Comparison of ENCODE assay signal across 22 cellular contexts in the genomic region with DNA sequence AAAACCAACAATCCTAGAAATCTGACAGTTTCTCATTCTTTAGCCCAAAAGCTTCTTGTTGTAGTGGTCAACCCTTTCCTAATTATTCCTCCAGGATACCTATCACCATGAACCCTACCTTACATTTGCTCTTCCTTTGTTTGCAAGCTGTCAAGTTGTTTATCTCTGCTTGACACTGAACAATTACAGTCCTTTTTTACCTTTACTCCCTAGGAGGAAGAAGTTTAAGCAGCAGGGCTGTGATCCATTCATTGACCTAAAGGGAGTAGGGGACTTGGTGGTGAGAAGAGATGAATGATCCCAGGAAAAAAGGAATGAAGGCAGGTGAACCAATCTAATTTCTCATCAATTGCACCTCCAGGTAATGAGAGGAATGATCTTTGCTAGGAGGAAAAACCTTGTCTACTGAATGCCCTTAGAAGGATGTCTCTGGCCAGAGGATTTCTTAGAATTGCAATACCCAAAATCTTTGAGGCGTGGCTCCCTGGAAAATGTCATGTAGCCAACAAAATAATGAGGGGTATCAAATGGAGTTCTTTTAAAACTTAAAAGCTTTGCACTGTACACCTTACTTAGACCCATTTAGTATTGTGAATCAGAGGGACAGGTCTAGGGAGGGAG. TPM values are rescaled to one million over a fixed set of nuclear protein-coding genes. Genes with fewer than 3 reads are reported as not detected.
A peak's percentile ranks its signal among the peaks of the same experiment; 100 is the strongest.
DNase-seq lines count a peak whose midpoint lies in the region; ATAC-seq and TF ChIP-seq lines count a peak whose summit lies in the region.
"Had no signal": no experiment of that assay in that cellular context is flagged by ENCODE, and none has a peak within 500 bp of the region (broad histone marks: within the 10 kb centered on the region; RNA-seq: fewer than 3 reads in every experiment).

No MANE protein-coding gene starts in this region.

- H3K4me1 ChIP-seq in CD8-positive, alpha-beta memory T cell (ENCODE audit: insufficient read depth, low read length): no peaks in the 10 kb centered on the region
- H3K4me1 ChIP-seq in OCI-LY7 (ENCODE audit: insufficient read depth, low read length, poor library complexity, severe bottlenecking): no peaks in the 10 kb centered on the region

- H3K4me1 Mint-ChIP-seq in activated CD4-positive, alpha-beta T cell treated with anti-CD3 and anti-CD28 coated beads, Interleukin-2, amount 10 ng/mL, durations not matched to agents 7 days and 5 days: peaks cover 33% of the 10 kb centered on the region
- peaks cover 10 to 21% (median 11%) of the 10 kb centered on the region in 3 donors for H3K4me1 Mint-ChIP-seq in CD8-positive, alpha-beta memory T cell
- H3K4me1 Mint-ChIP-seq in T-helper 17 cell: peaks cover 18% of the 10 kb centered on the region
- H3K4me1 Mint-ChIP-seq in CD14-positive monocyte: peaks cover 7% of the 10 kb centered on the region

- peak overlapping the region; percentile 52 for H3K27ac ChIP-seq in CD8-positive, alpha-beta memory T cell (ENCODE audit: low read depth, low read length)
- H3K27ac ChIP-seq in OCI-LY7 (ENCODE audit: low read depth, low read length, poor library complexity, severe bottlenecking): no peak overlapping the region
- H3K27ac ChIP-seq: A549, SJCRH30 had no signal

- H3K79me2 ChIP-seq in OCI-LY7 (ENCODE audit: insufficient read depth, low read depth, low read length): no peaks in the 10 kb centered on the region

- H3K9me3 Mint-ChIP-seq in activated CD4-positive, alpha-beta T cell treated with anti-CD3 and anti-CD28 coated beads, Interleukin-2, amount 10 ng/mL, durations not matched to agents 7 days and 5 days: peaks cover 4% of the 10 kb centered on the region
- no peaks in the 10 kb centered on the region for H3K9me3 Mint-ChIP-seq in CD8-positive, alpha-beta memory T cell
- peaks cover 0 to 2% (median 0%) of the 10 kb centered on the region in 7 donors for H3K9me3 Mint-ChIP-seq in CD14-positive monocyte
- H3K9me3 Mint-ChIP-seq: HFFc6 had no signal

- H3K4me3 ChIP-seq in CD8-positive, alpha-beta memory T cell (ENCODE audit: low read length): no peak overlapping the region
- no peak overlapping the region for H3K4me3 ChIP-seq in OCI-LY7 (ENCODE audit: low read depth, low read length, poor library complexity, severe bottlenecking)
- H3K4me3 ChIP-seq: A549, SJCRH30 had no signal

- no peak overlapping the region for H3K4me2 ChIP-seq in OCI-LY7 (ENCODE audit: low read length)
- H3K4me2 ChIP-seq: A549 had no signal

- CTCF ChIA-PET in activated CD4-positive, alpha-beta T cell treated with anti-CD3 and anti-CD28 coated beads, Interleukin-2, amount 10 ng/mL, durations not matched to agents 7 days and 5 days (lab: Charles Lee): no interaction called here
- CTCF ChIA-PET in CD8-positive, alpha-beta memory T cell (lab: Charles Lee): no interaction called here
- CTCF ChIA-PET in OCI-LY7 (lab: Charles Lee; ENCODE audit: unreplicated experiment): no interaction called here

- POLR2A ChIA-PET in activated CD4-positive, alpha-beta T cell treated with anti-CD3 and anti-CD28 coated beads, Interleukin-2, amount 10 ng/mL, durations not matched to agents 7 days and 5 days (lab: Charles Lee): no interaction called here
- POLR2A ChIA-PET in CD8-positive, alpha-beta memory T cell (lab: Charles Lee): interaction anchor here (0.5 kb wide), 1 partner anchor 40 kb away, joined by 5 read pairs; no protein-coding TSS in a partner anchor
- POLR2A ChIA-PET in OCI-LY7 (lab: Charles Lee): interaction anchor here (0.5 to 0.8 kb wide), 6 partner anchors 42 to 1091 kb away, joined by 3 to 5 read pairs (median 3); no protein-coding TSS in a partner anchor

- no peak for TF ChIP-seq CTCF in CD14-positive monocyte (IDR thresholded peaks at IDR 0.05)
- TF ChIP-seq CTCF in OCI-LY7 (conservative IDR thresholded peaks at IDR 0.05; ENCODE audit: low read length): no peak

- DNase-seq in activated CD4-positive, alpha-beta T cell treated with anti-CD3 and anti-CD28 coated beads, Interleukin-2, amount 10 ng/mL, durations not matched to agents 7 days and 5 days: no peak
- DNase-seq in activated CD4-positive, alpha-beta T cell treated with anti-CD3 and anti-CD28 coated beads for 48 hours: no peak
- DNase-seq in CD8-positive, alpha-beta memory T cell: no peak
- DNase-seq in T-helper 17 cell (no peak), erythroblast (lab: John Stamatoyannopoulos, UW) (peak; percentile 39 to 67), CD14-positive monocyte (ENCODE audit: low spot score) (no peak), nucleus accumbens (lab: John Stamatoyannopoulos, UW) (no peak), OCI-LY7 (ENCODE audit: low spot score) (no peak)
- DNase-seq: COR-L47, DMS 273 treated with DMSO at 0.1 percent for 48 hours, DMS79 treated with DMSO at 0.1 percent for 48 hours, H7, HFFc6, NCI-H1092, NCI-H1436, NCI-H187 treated with DMSO at 0.1 percent for 48 hours, NCI-H510A treated with DMSO at 0.1 percent for 48 hours, NCI-H82, SJCRH30 had no signal

- peak overlapping the region; percentile 54 for H3K27ac Mint-ChIP-seq in activated CD4-positive, alpha-beta T cell treated with anti-CD3 and anti-CD28 coated beads, Interleukin-2, amount 10 ng/mL, durations not matched to agents 7 days and 5 days
- peak overlapping the region in 1 of 8 donors; percentile 11 for H3K27ac Mint-ChIP-seq in CD8-positive, alpha-beta memory T cell
- H3K27ac Mint-ChIP-seq in T-helper 17 cell (peak overlapping the region; percentile 53), CD14-positive monocyte (no peak overlapping the region)
- H3K27ac Mint-ChIP-seq: B cell, HFFc6 had no signal

- no peaks in the 10 kb centered on the region for H3K27me3 Mint-ChIP-seq in activated CD4-positive, alpha-beta T cell treated with anti-CD3 and anti-CD28 coated beads, Interleukin-2, amount 10 ng/mL, durations not matched to agents 7 days and 5 days
- no peaks in the 10 kb centered on the region for H3K27me3 Mint-ChIP-seq in CD8-positive, alpha-beta memory T cell
- no peaks in the 10 kb centered on the region for H3K27me3 Mint-ChIP-seq in T-helper 17 cell
- peaks cover 0 to 2% (median 0%) of the 10 kb centered on the region in 3 donors for H3K27me3 Mint-ChIP-seq in CD14-positive monocyte (ENCODE audit: low read depth in 3 of 3)
- H3K27me3 Mint-ChIP-seq: B cell had no signal

- intact Hi-C loops in CD14-positive monocyte (cut with micrococcal nuclease): no loop called here
- intact Hi-C loops in OCI-LY7 (cut with micrococcal nuclease; ENCODE audit: unreplicated experiment): no loop called here

- H3K27me3 ChIP-seq in CD8-positive, alpha-beta memory T cell (ENCODE audit: insufficient read depth, low read length, poor library complexity, severe bottlenecking): no peaks in the 10 kb centered on the region
- H3K27me3 ChIP-seq: SJCRH30 had no signal

- ATAC-seq in T-helper 17 cell: no peak
- ATAC-seq: A549, HepG2 had no signal

- no peaks in the 10 kb centered on the region for H3K9me3 ChIP-seq in CD8-positive, alpha-beta memory T cell (ENCODE audit: low read length)
- no peaks in the 10 kb centered on the region for H3K9me3 ChIP-seq in T-helper 17 cell (ENCODE audit: control insufficient read depth, low read length, poor library complexity, severe bottlenecking)
- H3K9me3 ChIP-seq in OCI-LY7 (ENCODE audit: low read length): no peaks in the 10 kb centered on the region
- H3K9me3 ChIP-seq: A549, SJCRH30 had no signal

- no peak for TF ChIP-seq POLR2A in erythroblast (IDR thresholded peaks at IDR 0.05; ENCODE audit: low read length)

- H3K36me3 ChIP-seq in CD8-positive, alpha-beta memory T cell (ENCODE audit: insufficient read depth, low read length): no peaks in the 10 kb centered on the region
- H3K36me3 ChIP-seq in OCI-LY7 (ENCODE audit: insufficient read depth, low read length): no peaks in the 10 kb centered on the region
- H3K36me3 ChIP-seq: SJCRH30 had no signal

- peaks cover 14% of the 10 kb centered on the region for H3K36me3 Mint-ChIP-seq in activated CD4-positive, alpha-beta T cell treated with anti-CD3 and anti-CD28 coated beads, Interleukin-2, amount 10 ng/mL, durations not matched to agents 7 days and 5 days (ENCODE audit: low read depth)
- peaks cover 9 to 10% (median 10%) of the 10 kb centered on the region in 3 donors for H3K36me3 Mint-ChIP-seq in CD8-positive, alpha-beta memory T cell
- H3K36me3 Mint-ChIP-seq in T-helper 17 cell (ENCODE audit: low read depth) (peaks cover 2% of the 10 kb centered on the region), CD14-positive monocyte (peaks cover 0 to 5% of the 10 kb centered on the region in 2 donors)

- H3K9me2 ChIP-seq in OCI-LY7 (ENCODE audit: insufficient read depth, low read length): no peaks in the 10 kb centered on the region

- no peaks in the 10 kb centered on the region for H4K20me1 ChIP-seq in OCI-LY7 (ENCODE audit: insufficient read depth, low read length)

- H2AFZ ChIP-seq in OCI-LY7 (ENCODE audit: low read length): no peak overlapping the region

- no peak overlapping the region for H3K4me3 Mint-ChIP-seq in activated CD4-positive, alpha-beta T cell treated with anti-CD3 and anti-CD28 coated beads, Interleukin-2, amount 10 ng/mL, durations not matched to agents 7 days and 5 days
- no peak overlapping the region for H3K4me3 Mint-ChIP-seq in CD8-positive, alpha-beta memory T cell
- H3K4me3 Mint-ChIP-seq in T-helper 17 cell (no peak overlapping the region), CD14-positive monocyte (no peak overlapping the region)
- H3K4me3 Mint-ChIP-seq: B cell, HFFc6 had no signal

- BruUV-seq in OCI-LY7 (replicated peaks; lab: Mats Ljungman, UMichigan): no TSS peak

RNA-seq across cellular contexts. Expression of a gene that starts 47.7 kb away (rescaled TPM):
- total RNA-seq in activated CD4-positive, alpha-beta T cell treated with anti-CD3 and anti-CD28 coated beads, Interleukin-2, amount 10 ng/mL, durations not matched to agents 7 days and 5 days: 1 to 10 TPM; 9.0 to 9.6 TPM
- total RNA-seq in CD8-positive, alpha-beta memory T cell: 10 to 100 TPM; 25.4 to 26.2 TPM
- 3.9 TPM for polyA plus RNA-seq in CD8-positive, alpha-beta memory T cell
- total RNA-seq in T-helper 17 cell (1 to 10 TPM; 5.3 to 6.6 TPM), OCI-LY7 (2022) (5.3 and 5.6 TPM in 2 replicates)
- under 1 TPM in 1 of 2 donors, not detected in 1; 0.14 TPM for polyA plus RNA-seq in CD14-positive monocyte
- 9.3 and 10.8 TPM in 2 replicates for total RNA-seq in OCI-LY7 (2014; rRNA removed; shearing (Covaris generic))

Comparison
In these comparisons a context has a peak if more than half of its experiments do, and no peak if none do; other contexts are left out.
1. DNase-seq: peak in erythroblast (2 of 2); none in activated CD4-positive, alpha-beta T cell treated with anti-CD3 and anti-CD28 coated beads, Interleukin-2, amount 10 ng/mL, durations not matched to agents 7 days and 5 days (single experiment), activated CD4-positive, alpha-beta T cell treated with anti-CD3 and anti-CD28 coated beads for 48 hours (single experiment), CD8-positive, alpha-beta memory T cell (0 of 5), T-helper 17 cell (0 of 3), CD14-positive monocyte (single experiment), nucleus accumbens (0 of 56) and OCI-LY7 (single experiment).
2. H3K27ac Mint-ChIP-seq: peak in activated CD4-positive, alpha-beta T cell treated with anti-CD3 and anti-CD28 coated beads, Interleukin-2, amount 10 ng/mL, durations not matched to agents 7 days and 5 days (single experiment) and T-helper 17 cell (single experiment); none in CD14-positive monocyte (0 of 7).